27 cellular contexts compared by ENCODE assay signal in genomic region chr2:100789361-100789760, GRCh38. TPM values are rescaled to one million over a fixed set of nuclear protein-coding genes. Genes with fewer than 3 reads are reported as not detected.
"Had no signal": no experiment of that assay in that cellular context is flagged by ENCODE, and none has a peak within 500 bp of the region (broad histone marks: within the 10 kb centered on the region; RNA-seq: fewer than 3 reads in every experiment).

No MANE protein-coding gene starts in this region.

- H3K9me3 ChIP-seq: ovary, psoas muscle, right lobe of liver, sigmoid colon, suprapubic skin, testis, tibial artery, upper lobe of left lung, vagina had no signal

- H3K36me3 ChIP-seq: neural progenitor cell, ovary, right lobe of liver, sigmoid colon, suprapubic skin, tibial artery, upper lobe of left lung, vagina had no signal

- H3K4me3 ChIP-seq: neural progenitor cell, ovary, psoas muscle, right lobe of liver, sigmoid colon, suprapubic skin, testis, tibial artery, upper lobe of left lung, vagina had no signal

- DNase-seq: naive thymus-derived CD4-positive, alpha-beta T cell; natural killer cell; occipital lobe; ovary; posterior cingulate gyrus; psoas muscle; right cardiac atrium; right lobe of liver; sigmoid colon; small intestine; stimulated activated CD4-positive, alpha-beta T cell treated with anti-CD3 and anti-CD28 coated beads, Interleukin-15, amount 100 ng/mL, for 24 hours; stimulated activated CD4-positive, alpha-beta T cell treated with anti-CD3 and anti-CD28 coated beads, Interleukin-2, amount 100 ng/mL, for 24 hours; stimulated activated CD4-positive, alpha-beta T cell treated with anti-CD3 and anti-CD28 coated beads, Interleukin-2, amount 100 ng/mL, for 48 hours; stimulated activated CD4-positive, alpha-beta T cell treated with anti-CD3 and anti-CD28 coated beads, Interleukin-4, amount 100 ng/mL, for 24 hours; stimulated activated naive B cell treated with anti-CD40 and anti-IgM and Interleukin-4, amounts not matched to agents 10 μg/mL and 1 μg/mL and 100 μg/mL, for 72 hours; stimulated activated naive CD8-positive, alpha-beta T cell treated with anti-CD3 and anti-CD28 coated beads, Interleukin-15, amount 100 ng/mL, for 72 hours; stimulated activated naive CD8-positive, alpha-beta T cell treated with anti-CD3 and anti-CD28 coated beads, Interleukin-15, Interleukin-2, amounts not matched to agents 100 U/mL and 50 U/mL, for 24 hours; substantia nigra; testis; tibial artery; trophoblast cell; upper lobe of left lung had no signal

- H3K27ac ChIP-seq: neural progenitor cell, ovary, parathyroid adenoma, psoas muscle, right lobe of liver, sigmoid colon, suprapubic skin, testis, tibial artery, upper lobe of left lung, vagina had no signal

- H3K4me1 ChIP-seq: neural progenitor cell, parathyroid adenoma, psoas muscle, testis had no signal

- ATAC-seq: naive thymus-derived CD4-positive, alpha-beta T cell; natural killer cell; psoas muscle; right cardiac atrium; right lobe of liver; stimulated activated effector memory CD8-positive, alpha-beta T cell treated with anti-CD3 and anti-CD28 coated beads, Interleukin-12 subunit alpha, Interleukin-12 subunit beta, amount 100 ng/mL, for 72 hours; stimulated activated naive B cell treated with anti-CD40 and anti-IgM and Interleukin-4, amounts not matched to agents 10 μg/mL and 1 μg/mL and 100 μg/mL, for 72 hours; stimulated activated naive CD8-positive, alpha-beta T cell treated with anti-CD3 and anti-CD28 coated beads, Interleukin-15, amount 100 ng/mL, for 72 hours; stimulated activated naive CD8-positive, alpha-beta T cell treated with anti-CD3 and anti-CD28 coated beads, Interleukin-15, Interleukin-2, amounts not matched to agents 100 U/mL and 50 U/mL, for 24 hours had no signal

- H3K27me3 ChIP-seq: neural progenitor cell, ovary, right lobe of liver, sigmoid colon, suprapubic skin, testis, tibial artery, upper lobe of left lung, vagina had no signal

RNA-seq across cellular contexts. Expression of gene NPAS2, which starts 30.6 kb away (rescaled TPM):
- total RNA-seq: natural killer cell had no signal
